In the genomic region with DNA sequence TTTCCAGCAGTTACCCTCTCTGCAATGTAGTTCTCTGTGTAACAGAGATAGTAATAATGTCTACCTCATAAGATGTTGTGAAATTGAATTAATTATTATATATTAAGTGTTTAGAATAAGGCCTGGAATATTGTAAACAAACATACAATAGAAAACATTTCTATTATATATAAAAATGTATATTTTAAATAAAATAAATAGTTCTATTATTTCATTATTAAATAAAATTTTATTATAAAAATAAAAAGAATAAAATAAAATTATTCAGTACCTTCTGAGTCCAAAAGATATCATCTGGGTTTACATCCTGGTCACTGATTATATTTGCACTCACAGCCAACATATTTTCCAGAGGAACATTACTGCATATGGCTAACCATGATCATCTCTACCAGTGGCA, we compare ENCODE assay signal across 8 cellular contexts.
"Had no signal": no experiment of that assay in that cellular context is flagged by ENCODE, and none has a peak within 500 bp of the region (broad histone marks: within the 10 kb centered on the region; RNA-seq: fewer than 3 reads in every experiment).

No MANE protein-coding gene starts in this region.

- H3K9me3 Mint-ChIP-seq: GM23338, H9 had no signal

- H3K4me3 ChIP-seq: GM23338, K562 had no signal

- H3K4me3 Mint-ChIP-seq: GM23338, H9 had no signal

- FAIRE-seq: H1, H54, HTR-8/SVneo, K562 had no signal

- H3K4me1 Mint-ChIP-seq: GM23338, H9 had no signal

- H3K27ac Mint-ChIP-seq: GM23338, H9 had no signal

- DNase-seq: H9, HCEC 1CT, IMR-90 had no signal

- ATAC-seq: GM23338, K562 had no signal
